Comparison of ENCODE assay signal across 18 cellular contexts in the genomic region with DNA sequence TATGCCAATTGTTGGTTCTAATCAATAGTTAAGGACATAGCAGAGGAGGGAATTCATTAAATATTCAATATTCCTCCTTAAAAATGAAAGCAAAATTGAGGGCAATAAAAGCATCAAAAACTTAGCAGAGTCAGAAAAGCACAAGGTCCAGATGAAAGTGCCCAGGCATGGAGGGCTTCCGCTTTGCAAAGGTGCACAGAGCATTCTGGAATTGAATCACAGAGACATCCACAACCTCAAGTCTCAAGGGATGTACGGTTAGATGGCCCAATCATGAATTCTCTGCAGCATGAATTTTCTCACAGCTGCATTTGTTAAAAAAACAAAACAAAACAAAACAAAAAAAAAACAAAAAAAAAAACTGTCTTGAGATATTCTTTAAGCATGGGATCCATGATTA.
DNase-seq lines count a peak whose midpoint lies in the region; ATAC-seq and FAIRE-seq lines count a peak whose summit lies in the region.
"Had no signal": no experiment of that assay in that cellular context is flagged by ENCODE, and none has a peak within 500 bp of the region (broad histone marks: within the 10 kb centered on the region; RNA-seq: fewer than 3 reads in every experiment).

No MANE protein-coding gene starts in this region.

- peaks cover 0 to 21% (median 12%) of the 10 kb centered on the region in 10 experiments; a peak in 12 of 20 replicates for H3K4me1 ChIP-seq in BLaER1 treated with 17β-estradiol and CSF1 and Interleukin-3, amounts not matched to agents 10 nM and 100 nM
- H3K4me1 ChIP-seq: HAP-1 had no signal

- FAIRE-seq in urothelium cell line (lab: Jason Lieb, UNC), result no peak
- FAIRE-seq: G401.6 had no signal

- peak overlapping the region in 1 of 11 experiments; percentile 4; a peak in 1 of 22 replicates for H3K27ac ChIP-seq in BLaER1 treated with 17β-estradiol and CSF1 and Interleukin-3, amounts not matched to agents 10 nM and 100 nM

- no peaks in the 10 kb centered on the region for H3K36me3 ChIP-seq in BLaER1 treated with 17β-estradiol and CSF1 and Interleukin-3, amounts not matched to agents 10 nM and 100 nM
- H3K36me3 ChIP-seq: HAP-1 had no signal

- ATAC-seq in GM19025 (IDR thresholded peaks at IDR 0.05; ENCODE audit: low read depth, unreplicated experiment) (peak; percentile 46), HG03060 (IDR thresholded peaks at IDR 0.05; ENCODE audit: low read depth, unreplicated experiment) (peak; percentile 59), GM18498 (IDR thresholded peaks at IDR 0.05; ENCODE audit: unreplicated experiment) (no peak)

- H3K9me3 ChIP-seq in BLaER1 treated with 17β-estradiol and CSF1 and Interleukin-3, amounts not matched to agents 10 nM and 100 nM (replicated peaks in 1 of 11), result peaks cover 0 to 14% (median 4%) of the 10 kb centered on the region in 11 experiments; a peak in 4 of 22 replicates
- H3K9me3 ChIP-seq: HAP-1 had no signal

- H4K20me1 ChIP-seq in BLaER1 treated with 17β-estradiol and CSF1 and Interleukin-3, amounts not matched to agents 10 nM and 100 nM, result no peaks in the 10 kb centered on the region

- peak overlapping the region in 6 of 11 experiments; percentile 14 to 45 (median 43); a peak in 11 of 22 replicates for H3K4me2 ChIP-seq in BLaER1 treated with 17β-estradiol and CSF1 and Interleukin-3, amounts not matched to agents 10 nM and 100 nM

- no peaks in the 10 kb centered on the region for H3K27me3 ChIP-seq in BLaER1 treated with 17β-estradiol and CSF1 and Interleukin-3, amounts not matched to agents 10 nM and 100 nM

- H3K4me3 ChIP-seq in BLaER1 treated with 17β-estradiol and CSF1 and Interleukin-3, amounts not matched to agents 10 nM and 100 nM, result no peak overlapping the region
- H3K4me3 ChIP-seq: HAP-1 had no signal

- DNase-seq in NCI-H345 treated with DMSO at 0.1 percent for 48 hours (lab: John Stamatoyannopoulos, UW; ENCODE audit: unreplicated experiment) (no peak), urothelium cell line (ENCODE audit: low spot score) (no peak), DMS79 (lab: John Stamatoyannopoulos, UW) (no peak)
- DNase-seq: 8988T; C1 segment of cervical spinal cord; CD4-positive, CD25-positive, alpha-beta regulatory T cell; CD8-positive, alpha-beta memory T cell; COR-L47; DMS 273 treated with DMSO at 0.1 percent for 48 hours; DMS53; Kasumi-1; KG1 had no signal

- no peak overlapping the region for H3K9ac ChIP-seq in BLaER1 treated with 17β-estradiol and CSF1 and Interleukin-3, amounts not matched to agents 10 nM and 100 nM
